8 cellular contexts compared by ENCODE assay signal in genomic region chr1:25695066-25695990, GRCh38.
DNase-seq lines count a peak whose midpoint lies in the region; ATAC-seq and TF ChIP-seq lines count a peak whose summit lies in the region.

No MANE protein-coding gene starts in this region.

- H3K4me3 ChIP-seq in AG04450 (ENCODE audit: low read depth, low read length) (no peak overlapping the region), right lobe of liver (no peak overlapping the region)

- H3K4me3 Mint-ChIP-seq in chondrocyte (ENCODE audit: unreplicated experiment) (peak overlapping the region; percentile 47), type B pancreatic cell (peak overlapping the region; percentile 44)

- no peak for TF ChIP-seq POLR2A in right lobe of liver (IDR thresholded peaks at IDR 0.05)

- POLR2A ChIA-PET in AG04450 (lab: Yijun Ruan, JAX), result interaction anchor here (0.6 to 1.7 kb wide), 10 partner anchors 10 to 162 kb away, joined by 3 to 29 read pairs (median 4); no protein-coding TSS in a partner anchor

- no peaks in the 10 kb centered on the region for H3K36me3 ChIP-seq in right lobe of liver

- no peaks in the 10 kb centered on the region for H3K27me3 ChIP-seq in AG04450 (ENCODE audit: control insufficient read depth, insufficient read depth, low read length)
- H3K27me3 ChIP-seq in right lobe of liver, result no peaks in the 10 kb centered on the region

- peak; percentile 47 for TF ChIP-seq CTCF in AG04450 (IDR thresholded peaks at IDR 0.05; ENCODE audit: low read depth, low read length)
- peak; percentile 69 for TF ChIP-seq CTCF in chondrocyte (IDR thresholded peaks at IDR 0.05)
- peak; percentile 17 to 36 (median 32) for TF ChIP-seq CTCF in right lobe of liver (IDR thresholded peaks at IDR 0.05)
- no peak for TF ChIP-seq CTCF in type B pancreatic cell (conservative IDR thresholded peaks at IDR 0.05)

- H3K27ac Mint-ChIP-seq in chondrocyte (ENCODE audit: unreplicated experiment) (peak overlapping the region; percentile 97), type B pancreatic cell (peak overlapping the region; percentile 35)

- CTCF ChIA-PET in AG04450 (lab: Charles Lee), result interaction anchor here (0.6 to 1.3 kb wide), 10 partner anchors 10 to 199 kb away, joined by 3 to 8 read pairs (median 4); no protein-coding TSS in a partner anchor

- no peaks in the 10 kb centered on the region for H3K9me3 Mint-ChIP-seq in chondrocyte (ENCODE audit: low read depth)
- H3K9me3 Mint-ChIP-seq in type B pancreatic cell, result no peaks in the 10 kb centered on the region

- peaks cover 66% of the 10 kb centered on the region for H3K4me1 Mint-ChIP-seq in chondrocyte (ENCODE audit: low read depth)
- peaks cover 53% of the 10 kb centered on the region for H3K4me1 Mint-ChIP-seq in type B pancreatic cell (ENCODE audit: unreplicated experiment)

- intact Hi-C loops in right lobe of liver (cut with DNase I), result no loop called here

- ATAC-seq in right lobe of liver (peak; percentile 85 to 92 (median 86)), HG03097 (IDR thresholded peaks at IDR 0.05; ENCODE audit: low FRiP score, unreplicated experiment) (no peak)

- H3K4me1 ChIP-seq in right lobe of liver, result peaks cover 0 to 42% (median 16%) of the 10 kb centered on the region in 4 donors

- H3K27ac ChIP-seq in AG04450 (ENCODE audit: low read depth, low read length) (peak overlapping the region; percentile 99), right lobe of liver (peak overlapping the region; percentile 79 to 95 (median 80))

- no peaks in the 10 kb centered on the region for H3K36me3 Mint-ChIP-seq in chondrocyte (ENCODE audit: low read depth)
- H3K36me3 Mint-ChIP-seq in type B pancreatic cell, result no peaks in the 10 kb centered on the region

- H3K9me3 ChIP-seq in AG04450 (ENCODE audit: control insufficient read depth, insufficient read depth, low read length), result no peaks in the 10 kb centered on the region; the same call in 1 of the 2 replicates
- H3K9me3 ChIP-seq in right lobe of liver, result no peaks in the 10 kb centered on the region

- H3K27me3 Mint-ChIP-seq in chondrocyte (ENCODE audit: low read depth), result no peaks in the 10 kb centered on the region
- no peaks in the 10 kb centered on the region for H3K27me3 Mint-ChIP-seq in type B pancreatic cell

- DNase-seq in AG04450 (ENCODE audit: low read depth, low spot score) (peak; percentile 97), HPDE6-E6E7 (ENCODE audit: extremely low spot score) (peak; percentile 32), chondrocyte (ENCODE audit: low spot score) (peak; percentile 59), right lobe of liver (peak; percentile 75 to 85 (median 85)), type B pancreatic cell (ENCODE audit: extremely low spot score, unreplicated experiment) (no peak), Kasumi-1 (lab: John Stamatoyannopoulos, UW) (no peak), germinal center (ENCODE audit: low spot score) (no peak)

- 53% methylated on average over 20 of the region's 22 CpGs for WGBS in right lobe of liver (ENCODE audit: insufficient coverage, low coverage, low lambda C conversion rate, missing lambda C conversion rate)

Comparison
In these comparisons a context has a peak if more than half of its experiments do, and no peak if none do; other contexts are left out.
1. DNase-seq: peak in AG04450 (single experiment), HPDE6-E6E7 (single experiment), chondrocyte (single experiment) and right lobe of liver (3 of 3); none in type B pancreatic cell (single experiment), Kasumi-1 (0 of 2) and germinal center (single experiment).